ENCODE assay signal across 8 cellular contexts in genomic region chr2:26034597-26035067, GRCh38. TPM values are rescaled to one million over a fixed set of nuclear protein-coding genes. Genes with fewer than 3 reads are reported as not detected.
DNase-seq lines count a peak whose midpoint lies in the region; ATAC-seq and TF ChIP-seq lines count a peak whose summit lies in the region.

No MANE protein-coding gene starts in this region.

- peak overlapping the region; percentile 93 for H3K9ac ChIP-seq in PC-3 (ENCODE audit: low read length)

- H3F3A ChIP-seq in PC-3 (ENCODE audit: low read length, unreplicated experiment): no peaks in the 10 kb centered on the region

- peaks cover 15% of the 10 kb centered on the region for H3K36me3 Mint-ChIP-seq in natural killer cell treated with Interleukin-12 subunit alpha and Interleukin-12 subunit beta and Interleukin-15 and Interleukin-18, amount 100 ng/mL, for 72 hours

- peak overlapping the region; percentile 85 for H3K4me3 ChIP-seq in PC-3 (ENCODE audit: low read length)
- H3K4me3 ChIP-seq in ectodermal cell (ENCODE audit: insufficient read depth, low read depth, low read length): peak overlapping the region; percentile 75

- H3K27ac ChIP-seq in PC-3 (ENCODE audit: low read length): peak overlapping the region; percentile 95
- H3K27ac ChIP-seq in ectodermal cell (ENCODE audit: insufficient read depth, low read depth, low read length, poor library complexity, severe bottlenecking): peak overlapping the region; percentile 67

- no TSS peak for BruUV-seq in PC-3 (replicated peaks; lab: Mats Ljungman, UMichigan)

- no peaks in the 10 kb centered on the region for H3K9me3 ChIP-seq in PC-3 (ENCODE audit: low read length)
- H3K9me3 ChIP-seq in ectodermal cell (ENCODE audit: control insufficient read depth, low read length): no peaks in the 10 kb centered on the region

- peaks cover 43% of the 10 kb centered on the region for H4K20me1 ChIP-seq in PC-3 (ENCODE audit: low read length)

- peak overlapping the region; percentile 82 to 94 for H3K27ac Mint-ChIP-seq in natural killer cell treated with Interleukin-12 subunit alpha and Interleukin-12 subunit beta and Interleukin-15 and Interleukin-18, amount 100 ng/mL, for 72 hours

- no peak for ATAC-seq in PC-3
- ATAC-seq in natural killer cell treated with Interleukin-12 subunit alpha and Interleukin-12 subunit beta and Interleukin-15 and Interleukin-18, amount 100 ng/mL, for 72 hours: no peak
- ATAC-seq in HG03520 (IDR thresholded peaks at IDR 0.05; ENCODE audit: unreplicated experiment): no peak
- ATAC-seq in GM21529 (IDR thresholded peaks at IDR 0.05; ENCODE audit: unreplicated experiment): no peak

- TF ChIP-seq CTCF in PC-3 (conservative IDR thresholded peaks at IDR 0.05; ENCODE audit: low read depth, low read length): no peak

- peaks cover 65% of the 10 kb centered on the region for H3K79me2 ChIP-seq in PC-3 (ENCODE audit: low read length)

- H3K27me3 ChIP-seq in PC-3 (ENCODE audit: low read length) (no peaks in the 10 kb centered on the region), ectodermal cell (ENCODE audit: control insufficient read depth, insufficient read depth, low read length, poor library complexity, severe bottlenecking) (no peaks in the 10 kb centered on the region)

- peak; percentile 16 for DNase-seq in NCI-H1694 treated with DMSO at 0.1 percent for 48 hours (lab: John Stamatoyannopoulos, UW)
- no peak for DNase-seq in NCI-H1694 (lab: John Stamatoyannopoulos, UW)
- DNase-seq in PC-3: peak; percentile 25
- DNase-seq in natural killer cell treated with Interleukin-12 subunit alpha and Interleukin-12 subunit beta and Interleukin-15 and Interleukin-18, amount 100 ng/mL, for 72 hours (ENCODE audit: low spot score): no peak
- DNase-seq in NCI-H2107 (lab: John Stamatoyannopoulos, UW): no peak

- no peaks in the 10 kb centered on the region for H3K9me2 ChIP-seq in PC-3 (replicated peaks; ENCODE audit: low read length)

- peaks cover 28 to 31% of the 10 kb centered on the region in 2 donors for H3K4me1 Mint-ChIP-seq in natural killer cell treated with Interleukin-12 subunit alpha and Interleukin-12 subunit beta and Interleukin-15 and Interleukin-18, amount 100 ng/mL, for 72 hours (ENCODE audit: low read depth in 2 of 2)

- no peaks in the 10 kb centered on the region for H3K9me3 Mint-ChIP-seq in natural killer cell treated with Interleukin-12 subunit alpha and Interleukin-12 subunit beta and Interleukin-15 and Interleukin-18, amount 100 ng/mL, for 72 hours

- H3K36me3 ChIP-seq in PC-3 (ENCODE audit: low read depth, low read length): no peaks in the 10 kb centered on the region
- no peaks in the 10 kb centered on the region for H3K36me3 ChIP-seq in ectodermal cell (ENCODE audit: control insufficient read depth, insufficient read depth, low read length)

- CTCF ChIA-PET in PC-3 (lab: Charles Lee): interaction anchor here (0.6 to 1.2 kb wide), 3 partner anchors 42 to 156 kb away, joined by 3 to 8 read pairs (median 5); partner anchors contain the start of gene ASXL2

- POLR2A ChIA-PET in PC-3 (lab: Charles Lee; ENCODE audit: unreplicated experiment): interaction anchor here (0.5 to 1.0 kb wide), 4 partner anchors 41 to 193 kb away, joined by 3 read pairs; no protein-coding TSS in a partner anchor

- no peaks in the 10 kb centered on the region for H3K27me3 Mint-ChIP-seq in natural killer cell treated with Interleukin-12 subunit alpha and Interleukin-12 subunit beta and Interleukin-15 and Interleukin-18, amount 100 ng/mL, for 72 hours

- H3K4me1 ChIP-seq in PC-3 (ENCODE audit: insufficient read depth, low read length) (peaks cover 10% of the 10 kb centered on the region), ectodermal cell (ENCODE audit: control insufficient read depth, insufficient read depth, low read length) (peaks cover 5% of the 10 kb centered on the region)

- intact Hi-C loops in PC-3 (cut with micrococcal nuclease): loop anchor here (2.0 kb wide), 1 partner anchor 42 kb away; no protein-coding TSS in a partner anchor

- WGBS in ectodermal cell, 2 experiments: 0% methylated on average over 24 of the region's 24 CpGs

- H3K4me3 Mint-ChIP-seq in natural killer cell treated with Interleukin-12 subunit alpha and Interleukin-12 subunit beta and Interleukin-15 and Interleukin-18, amount 100 ng/mL, for 72 hours: peak overlapping the region; percentile 98

- no peak overlapping the region for H2AFZ ChIP-seq in PC-3 (ENCODE audit: low read length)

- peak overlapping the region; percentile 93 for H3K4me2 ChIP-seq in PC-3 (ENCODE audit: low read length)

RNA-seq across cellular contexts. Expression of gene RAB10, which starts 0.7 kb away (rescaled TPM):
- 138 and 149 TPM in 2 replicates for total RNA-seq in PC-3 (2014; rRNA removed)
- 113 TPM for polyA plus RNA-seq in ectodermal cell (2013, experiment 1 of 4)
- 111 TPM for polyA plus RNA-seq in ectodermal cell (2013, experiment 2 of 4)
- polyA plus RNA-seq in ectodermal cell (2013, experiment 3 of 4): 93.3 TPM
- polyA plus RNA-seq in ectodermal cell (2013, experiment 4 of 4): 105 TPM
- 100 to 1,000 TPM in 1 of 2 donors, 10 to 100 TPM in 1; 92.2 to 126 TPM for total RNA-seq in natural killer cell treated with Interleukin-12 subunit alpha and Interleukin-12 subunit beta and Interleukin-15 and Interleukin-18, amount 100 ng/mL, for 72 hours

RNA-seq across cellular contexts. Expression of gene KIF3C, which starts 52.3 kb away (rescaled TPM):
- total RNA-seq in PC-3 (2014; rRNA removed): 12.8 and 20.1 TPM in 2 replicates
- polyA plus RNA-seq in ectodermal cell (2013, experiment 1 of 4): 37.6 TPM
- polyA plus RNA-seq in ectodermal cell (2013, experiment 2 of 4): 34.8 TPM
- polyA plus RNA-seq in ectodermal cell (2013, experiment 3 of 4): 31.9 TPM
- 34.5 TPM for polyA plus RNA-seq in ectodermal cell (2013, experiment 4 of 4)
- total RNA-seq in natural killer cell treated with Interleukin-12 subunit alpha and Interleukin-12 subunit beta and Interleukin-15 and Interleukin-18, amount 100 ng/mL, for 72 hours: 1 to 10 TPM in 1 of 2 donors, under 1 TPM in 1; 0.93 to 2.5 TPM

Comparison
In these comparisons a context has a peak if more than half of its experiments do, and no peak if none do; other contexts are left out.
1. DNase-seq: peak in NCI-H1694 treated with DMSO at 0.1 percent for 48 hours (single experiment) and PC-3 (single experiment); none in NCI-H1694 (single experiment), natural killer cell treated with Interleukin-12 subunit alpha and Interleukin-12 subunit beta and Interleukin-15 and Interleukin-18, amount 100 ng/mL, for 72 hours (single experiment) and NCI-H2107 (single experiment).